Comparison of ENCODE assay signal across 1 cellular context in genomic region chr11:69492201-69492991, GRCh38.
A peak's percentile ranks its signal among the peaks of the same experiment; 100 is the strongest.
TF ChIP-seq lines count a peak whose summit lies in the region.

No MANE protein-coding gene starts in this region.

TF ChIP-seq in HepG2, 621 proteins besides CTCF, POLR2A, EP300 and RAD21 (continued from another document):
- TF ChIP-seq, protein P1, sequence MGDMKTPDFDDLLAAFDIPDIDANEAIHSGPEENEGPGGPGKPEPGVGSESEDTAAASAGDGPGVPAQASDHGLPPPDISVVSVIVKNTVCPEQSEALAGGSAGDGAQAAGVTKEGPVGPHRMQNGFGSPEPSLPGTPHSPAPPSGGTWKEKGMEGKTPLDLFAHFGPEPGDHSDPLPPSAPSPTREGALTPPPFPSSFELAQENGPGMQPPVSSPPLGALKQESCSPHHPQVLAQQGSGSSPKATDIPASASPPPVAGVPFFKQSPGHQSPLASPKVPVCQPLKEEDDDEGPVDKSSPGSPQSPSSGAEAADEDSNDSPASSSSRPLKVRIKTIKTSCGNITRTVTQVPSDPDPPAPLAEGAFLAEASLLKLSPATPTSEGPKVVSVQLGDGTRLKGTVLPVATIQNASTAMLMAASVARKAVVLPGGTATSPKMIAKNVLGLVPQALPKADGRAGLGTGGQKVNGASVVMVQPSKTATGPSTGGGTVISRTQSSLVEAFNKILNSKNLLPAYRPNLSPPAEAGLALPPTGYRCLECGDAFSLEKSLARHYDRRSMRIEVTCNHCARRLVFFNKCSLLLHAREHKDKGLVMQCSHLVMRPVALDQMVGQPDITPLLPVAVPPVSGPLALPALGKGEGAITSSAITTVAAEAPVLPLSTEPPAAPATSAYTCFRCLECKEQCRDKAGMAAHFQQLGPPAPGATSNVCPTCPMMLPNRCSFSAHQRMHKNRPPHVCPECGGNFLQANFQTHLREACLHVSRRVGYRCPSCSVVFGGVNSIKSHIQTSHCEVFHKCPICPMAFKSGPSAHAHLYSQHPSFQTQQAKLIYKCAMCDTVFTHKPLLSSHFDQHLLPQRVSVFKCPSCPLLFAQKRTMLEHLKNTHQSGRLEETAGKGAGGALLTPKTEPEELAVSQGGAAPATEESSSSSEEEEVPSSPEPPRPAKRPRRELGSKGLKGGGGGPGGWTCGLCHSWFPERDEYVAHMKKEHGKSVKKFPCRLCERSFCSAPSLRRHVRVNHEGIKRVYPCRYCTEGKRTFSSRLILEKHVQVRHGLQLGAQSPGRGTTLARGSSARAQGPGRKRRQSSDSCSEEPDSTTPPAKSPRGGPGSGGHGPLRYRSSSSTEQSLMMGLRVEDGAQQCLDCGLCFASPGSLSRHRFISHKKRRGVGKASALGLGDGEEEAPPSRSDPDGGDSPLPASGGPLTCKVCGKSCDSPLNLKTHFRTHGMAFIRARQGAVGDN (CRISPR knock-in tag; IDR thresholded peaks at IDR 0.05), result peak; percentile 15; the same call in 1 of the 2 replicates
- TF ChIP-seq NR2F1 (CRISPR knock-in tag; IDR thresholded peaks at IDR 0.05) (peak in 1 of 2 experiments; percentile 43; a peak in 1 of 4 replicates), THAP11 (CRISPR knock-in tag; IDR thresholded peaks at IDR 0.05) (no peak), ZNF12 (CRISPR knock-in tag; IDR thresholded peaks at IDR 0.05) (peak; percentile 93), MED13 (CRISPR knock-in tag; IDR thresholded peaks at IDR 0.05) (no peak), NR2C2 (CRISPR knock-in tag; IDR thresholded peaks at IDR 0.05; ENCODE audit: borderline replicate concordance) (no peak), ZNF557 (CRISPR knock-in tag; IDR thresholded peaks at IDR 0.05) (no peak), RARA (CRISPR knock-in tag; IDR thresholded peaks at IDR 0.05) (0 out of 2 replicates have a peak, but pooled peaks have one; percentile 17), CHCHD3 (CRISPR knock-in tag; IDR thresholded peaks at IDR 0.05) (no peak)
- TF ChIP-seq, protein P2, sequence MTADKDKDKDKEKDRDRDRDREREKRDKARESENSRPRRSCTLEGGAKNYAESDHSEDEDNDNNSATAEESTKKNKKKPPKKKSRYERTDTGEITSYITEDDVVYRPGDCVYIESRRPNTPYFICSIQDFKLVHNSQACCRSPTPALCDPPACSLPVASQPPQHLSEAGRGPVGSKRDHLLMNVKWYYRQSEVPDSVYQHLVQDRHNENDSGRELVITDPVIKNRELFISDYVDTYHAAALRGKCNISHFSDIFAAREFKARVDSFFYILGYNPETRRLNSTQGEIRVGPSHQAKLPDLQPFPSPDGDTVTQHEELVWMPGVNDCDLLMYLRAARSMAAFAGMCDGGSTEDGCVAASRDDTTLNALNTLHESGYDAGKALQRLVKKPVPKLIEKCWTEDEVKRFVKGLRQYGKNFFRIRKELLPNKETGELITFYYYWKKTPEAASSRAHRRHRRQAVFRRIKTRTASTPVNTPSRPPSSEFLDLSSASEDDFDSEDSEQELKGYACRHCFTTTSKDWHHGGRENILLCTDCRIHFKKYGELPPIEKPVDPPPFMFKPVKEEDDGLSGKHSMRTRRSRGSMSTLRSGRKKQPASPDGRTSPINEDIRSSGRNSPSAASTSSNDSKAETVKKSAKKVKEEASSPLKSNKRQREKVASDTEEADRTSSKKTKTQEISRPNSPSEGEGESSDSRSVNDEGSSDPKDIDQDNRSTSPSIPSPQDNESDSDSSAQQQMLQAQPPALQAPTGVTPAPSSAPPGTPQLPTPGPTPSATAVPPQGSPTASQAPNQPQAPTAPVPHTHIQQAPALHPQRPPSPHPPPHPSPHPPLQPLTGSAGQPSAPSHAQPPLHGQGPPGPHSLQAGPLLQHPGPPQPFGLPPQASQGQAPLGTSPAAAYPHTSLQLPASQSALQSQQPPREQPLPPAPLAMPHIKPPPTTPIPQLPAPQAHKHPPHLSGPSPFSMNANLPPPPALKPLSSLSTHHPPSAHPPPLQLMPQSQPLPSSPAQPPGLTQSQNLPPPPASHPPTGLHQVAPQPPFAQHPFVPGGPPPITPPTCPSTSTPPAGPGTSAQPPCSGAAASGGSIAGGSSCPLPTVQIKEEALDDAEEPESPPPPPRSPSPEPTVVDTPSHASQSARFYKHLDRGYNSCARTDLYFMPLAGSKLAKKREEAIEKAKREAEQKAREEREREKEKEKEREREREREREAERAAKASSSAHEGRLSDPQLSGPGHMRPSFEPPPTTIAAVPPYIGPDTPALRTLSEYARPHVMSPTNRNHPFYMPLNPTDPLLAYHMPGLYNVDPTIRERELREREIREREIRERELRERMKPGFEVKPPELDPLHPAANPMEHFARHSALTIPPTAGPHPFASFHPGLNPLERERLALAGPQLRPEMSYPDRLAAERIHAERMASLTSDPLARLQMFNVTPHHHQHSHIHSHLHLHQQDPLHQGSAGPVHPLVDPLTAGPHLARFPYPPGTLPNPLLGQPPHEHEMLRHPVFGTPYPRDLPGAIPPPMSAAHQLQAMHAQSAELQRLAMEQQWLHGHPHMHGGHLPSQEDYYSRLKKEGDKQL (CRISPR knock-in tag; IDR thresholded peaks at IDR 0.05; ENCODE audit: low read depth), result no peak
TF ChIP-seq in HepG2: peak in this region for 4.
